Comparison of ENCODE assay signal across 1 cellular context in the genomic region with DNA sequence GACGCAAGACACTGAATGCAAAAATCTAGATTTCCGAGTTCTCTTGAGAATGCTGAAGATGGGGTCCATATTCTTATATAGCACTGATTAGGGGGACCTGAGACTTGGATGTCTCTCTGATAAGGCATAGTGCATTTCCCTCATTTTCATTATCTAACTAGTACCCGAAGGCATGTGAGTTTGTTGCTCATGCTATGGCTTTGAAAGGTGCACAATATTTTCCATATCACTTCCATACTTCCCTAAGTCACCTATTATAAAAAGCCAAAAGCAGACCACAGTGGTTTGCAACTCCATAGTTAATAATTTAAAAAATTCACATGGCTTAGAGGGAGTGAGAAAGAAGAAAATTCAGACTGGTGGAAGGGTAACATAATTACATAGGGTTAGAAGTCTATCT.
TF ChIP-seq lines count a peak whose summit lies in the region.

No MANE protein-coding gene starts in this region.

TF ChIP-seq in SK-N-SH treated with all-trans-retinoic acid at 6 μM for 48 hours, 23 proteins besides CTCF, POLR2A, EP300 and RAD21 (continued from another document):
- TF ChIP-seq, protein P1, sequence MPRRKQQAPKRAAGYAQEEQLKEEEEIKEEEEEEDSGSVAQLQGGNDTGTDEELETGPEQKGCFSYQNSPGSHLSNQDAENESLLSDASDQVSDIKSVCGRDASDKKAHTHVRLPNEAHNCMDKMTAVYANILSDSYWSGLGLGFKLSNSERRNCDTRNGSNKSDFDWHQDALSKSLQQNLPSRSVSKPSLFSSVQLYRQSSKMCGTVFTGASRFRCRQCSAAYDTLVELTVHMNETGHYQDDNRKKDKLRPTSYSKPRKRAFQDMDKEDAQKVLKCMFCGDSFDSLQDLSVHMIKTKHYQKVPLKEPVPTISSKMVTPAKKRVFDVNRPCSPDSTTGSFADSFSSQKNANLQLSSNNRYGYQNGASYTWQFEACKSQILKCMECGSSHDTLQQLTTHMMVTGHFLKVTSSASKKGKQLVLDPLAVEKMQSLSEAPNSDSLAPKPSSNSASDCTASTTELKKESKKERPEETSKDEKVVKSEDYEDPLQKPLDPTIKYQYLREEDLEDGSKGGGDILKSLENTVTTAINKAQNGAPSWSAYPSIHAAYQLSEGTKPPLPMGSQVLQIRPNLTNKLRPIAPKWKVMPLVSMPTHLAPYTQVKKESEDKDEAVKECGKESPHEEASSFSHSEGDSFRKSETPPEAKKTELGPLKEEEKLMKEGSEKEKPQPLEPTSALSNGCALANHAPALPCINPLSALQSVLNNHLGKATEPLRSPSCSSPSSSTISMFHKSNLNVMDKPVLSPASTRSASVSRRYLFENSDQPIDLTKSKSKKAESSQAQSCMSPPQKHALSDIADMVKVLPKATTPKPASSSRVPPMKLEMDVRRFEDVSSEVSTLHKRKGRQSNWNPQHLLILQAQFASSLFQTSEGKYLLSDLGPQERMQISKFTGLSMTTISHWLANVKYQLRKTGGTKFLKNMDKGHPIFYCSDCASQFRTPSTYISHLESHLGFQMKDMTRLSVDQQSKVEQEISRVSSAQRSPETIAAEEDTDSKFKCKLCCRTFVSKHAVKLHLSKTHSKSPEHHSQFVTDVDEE (CRISPR knock-in tag; IDR thresholded peaks at IDR 0.05) = no peak
- TF ChIP-seq, protein P2, sequence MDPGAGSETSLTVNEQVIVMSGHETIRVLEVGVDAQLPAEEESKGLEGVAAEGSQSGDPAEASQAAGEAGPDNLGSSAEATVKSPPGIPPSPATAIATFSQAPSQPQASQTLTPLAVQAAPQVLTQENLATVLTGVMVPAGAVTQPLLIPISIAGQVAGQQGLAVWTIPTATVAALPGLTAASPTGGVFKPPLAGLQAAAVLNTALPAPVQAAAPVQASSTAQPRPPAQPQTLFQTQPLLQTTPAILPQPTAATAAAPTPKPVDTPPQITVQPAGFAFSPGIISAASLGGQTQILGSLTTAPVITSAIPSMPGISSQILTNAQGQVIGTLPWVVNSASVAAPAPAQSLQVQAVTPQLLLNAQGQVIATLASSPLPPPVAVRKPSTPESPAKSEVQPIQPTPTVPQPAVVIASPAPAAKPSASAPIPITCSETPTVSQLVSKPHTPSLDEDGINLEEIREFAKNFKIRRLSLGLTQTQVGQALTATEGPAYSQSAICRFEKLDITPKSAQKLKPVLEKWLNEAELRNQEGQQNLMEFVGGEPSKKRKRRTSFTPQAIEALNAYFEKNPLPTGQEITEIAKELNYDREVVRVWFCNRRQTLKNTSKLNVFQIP (CRISPR knock-in tag; IDR thresholded peaks at IDR 0.05; ENCODE audit: borderline replicate concordance, low read depth) = no peak
- no peak for TF ChIP-seq ARNTL (CRISPR knock-in tag; IDR thresholded peaks at IDR 0.05; ENCODE audit: borderline replicate concordance, low read depth)
- no peak for TF ChIP-seq GLIS3 (CRISPR knock-in tag; IDR thresholded peaks at IDR 0.05)
- no peak for TF ChIP-seq ISL1 (CRISPR knock-in tag; IDR thresholded peaks at IDR 0.05)
- TF ChIP-seq, protein P3, sequence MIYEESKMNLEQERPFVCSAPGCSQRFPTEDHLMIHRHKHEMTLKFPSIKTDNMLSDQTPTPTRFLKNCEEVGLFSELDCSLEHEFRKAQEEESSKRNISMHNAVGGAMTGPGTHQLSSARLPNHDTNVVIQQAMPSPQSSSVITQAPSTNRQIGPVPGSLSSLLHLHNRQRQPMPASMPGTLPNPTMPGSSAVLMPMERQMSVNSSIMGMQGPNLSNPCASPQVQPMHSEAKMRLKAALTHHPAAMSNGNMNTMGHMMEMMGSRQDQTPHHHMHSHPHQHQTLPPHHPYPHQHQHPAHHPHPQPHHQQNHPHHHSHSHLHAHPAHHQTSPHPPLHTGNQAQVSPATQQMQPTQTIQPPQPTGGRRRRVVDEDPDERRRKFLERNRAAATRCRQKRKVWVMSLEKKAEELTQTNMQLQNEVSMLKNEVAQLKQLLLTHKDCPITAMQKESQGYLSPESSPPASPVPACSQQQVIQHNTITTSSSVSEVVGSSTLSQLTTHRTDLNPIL (CRISPR knock-in tag; IDR thresholded peaks at IDR 0.05; ENCODE audit: low read depth) = no peak
- no peak for TF ChIP-seq ESRRG (CRISPR knock-in tag; IDR thresholded peaks at IDR 0.05)
- no peak for TF ChIP-seq ZNF8 (CRISPR knock-in tag; IDR thresholded peaks at IDR 0.05)
- no peak for TF ChIP-seq PPARA (CRISPR knock-in tag; IDR thresholded peaks at IDR 0.05; ENCODE audit: borderline replicate concordance)
- TF ChIP-seq TCF4 (CRISPR knock-in tag; IDR thresholded peaks at IDR 0.05; ENCODE audit: borderline replicate concordance) = no peak
- no peak for TF ChIP-seq CSDC2 (CRISPR knock-in tag; IDR thresholded peaks at IDR 0.05)
- no peak for TF ChIP-seq ZFP30 (CRISPR knock-in tag; IDR thresholded peaks at IDR 0.05)
